Comparison of ENCODE assay signal across 12 cellular contexts in the genomic region with DNA sequence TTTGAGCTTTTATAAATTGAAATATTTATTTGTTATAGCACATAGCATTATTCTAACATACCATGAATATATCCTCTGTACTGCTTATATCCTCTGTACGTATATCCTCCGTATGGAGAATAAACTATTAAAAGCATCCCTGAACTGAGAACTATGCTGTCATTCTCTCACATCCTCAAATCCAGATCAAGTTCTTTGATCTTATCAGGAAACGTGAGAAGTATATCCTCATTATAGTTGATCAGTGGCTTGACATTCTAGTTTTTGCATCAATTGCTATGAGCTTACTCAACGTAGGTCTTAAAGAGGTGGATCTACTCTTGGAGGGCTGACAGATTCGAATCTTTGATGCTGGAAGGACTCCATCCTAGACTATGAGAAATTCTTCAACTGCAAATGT. TPM values are rescaled to one million over a fixed set of nuclear protein-coding genes. Genes with fewer than 3 reads are reported as not detected.
"Had no signal": no experiment of that assay in that cellular context is flagged by ENCODE, and none has a peak within 500 bp of the region (broad histone marks: within the 10 kb centered on the region; RNA-seq: fewer than 3 reads in every experiment).

No MANE protein-coding gene starts in this region.

- H3K9ac ChIP-seq: GM23248 had no signal

- H3K9me3 ChIP-seq: HAP-1 had no signal

- H3K4me3 ChIP-seq: GM23248, GM23338, HAP-1 had no signal

- FAIRE-seq: H1, H54 had no signal

- H3K4me2 ChIP-seq: GM23338 had no signal

- DNase-seq: GM23248, GOT3, H7, H9, HCEC 1CT, HFFc6 had no signal

- H3K36me3 ChIP-seq: HAP-1 had no signal

- H3K27ac ChIP-seq: GM23248 had no signal

- H2AFZ ChIP-seq: GM23248, GM23338 had no signal

- ATAC-seq: GM23338, HCT116 had no signal

RNA-seq across cellular contexts. Expression of gene IL7R, which starts 37.4 kb away (rescaled TPM):
- total RNA-seq: GM23338, H1, H7, H9 had no signal
- polyA plus RNA-seq: GM23338, H1 had no signal

RNA-seq across cellular contexts. Expression of gene CAPSL, which starts 44.3 kb away (rescaled TPM):
- total RNA-seq: GM23338, H1, H4, H7, H9 had no signal
- polyA plus RNA-seq: H1 had no signal
